Comparison of ENCODE assay signal across 9 cellular contexts in the genomic region with DNA sequence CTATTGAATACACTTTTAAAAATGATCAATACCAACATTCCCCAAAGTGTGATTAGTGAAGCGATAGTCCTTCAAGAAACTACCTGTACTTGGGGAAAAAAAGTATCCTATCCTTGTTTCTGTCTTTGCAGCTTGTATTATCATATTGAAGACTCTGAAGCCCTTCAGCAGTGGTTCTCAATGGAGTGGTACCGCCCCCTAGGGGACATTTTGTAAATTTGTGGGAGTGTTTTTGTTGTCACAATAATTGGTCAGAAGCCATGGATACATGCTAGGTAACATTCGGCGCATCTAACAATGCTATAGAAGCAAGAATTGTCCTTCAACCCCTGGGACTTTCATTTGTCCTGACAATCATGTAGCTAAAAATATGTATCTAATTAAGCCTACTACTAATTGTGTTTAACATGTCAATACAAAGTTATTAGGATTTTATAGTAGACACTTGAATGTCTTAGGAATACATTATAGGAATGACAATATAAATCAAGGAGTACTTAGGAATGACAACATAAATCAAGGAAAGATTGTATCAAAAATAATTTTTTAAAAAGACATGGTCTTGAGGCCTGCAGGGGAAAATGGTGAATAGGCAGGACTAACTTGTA. TPM values are rescaled to one million over a fixed set of nuclear protein-coding genes. Genes with fewer than 3 reads are reported as not detected.
A peak's percentile ranks its signal among the peaks of the same experiment; 100 is the strongest.
DNase-seq lines count a peak whose midpoint lies in the region; ATAC-seq and TF ChIP-seq lines count a peak whose summit lies in the region.
"Had no signal": no experiment of that assay in that cellular context is flagged by ENCODE, and none has a peak within 500 bp of the region (broad histone marks: within the 10 kb centered on the region; RNA-seq: fewer than 3 reads in every experiment).

No MANE protein-coding gene starts in this region.

- TF ChIP-seq CTCF in coronary artery (IDR thresholded peaks at IDR 0.05) (peak; percentile 14), mucosa of descending colon (IDR thresholded peaks at IDR 0.05) (no peak)

- no peaks in the 10 kb centered on the region for H3K4me1 ChIP-seq in mucosa of descending colon (ENCODE audit: low read depth)

- H3K9me3 ChIP-seq in mucosa of descending colon = peaks cover 12% of the 10 kb centered on the region

- DNase-seq in NCI-H1092 treated with DMSO at 0.1 percent for 48 hours (lab: John Stamatoyannopoulos, UW) = peak; percentile 26
- DNase-seq in NCI-H1092 (lab: John Stamatoyannopoulos, UW) = no peak
- peak; percentile 3 for DNase-seq in HuH-7 (ENCODE audit: low spot score)
- peak; percentile 80 for DNase-seq in SK-MEL-5 (ENCODE audit: low read depth, low spot score)
- DNase-seq in coronary artery (ENCODE audit: low spot score) = no peak
- peak in 1 of 3 donors; percentile 30 for DNase-seq in mucosa of descending colon

- H3K4me3 ChIP-seq in coronary artery (no peak overlapping the region), mucosa of descending colon (no peak overlapping the region)
- H3K4me3 ChIP-seq: BLaER1 treated with 17β-estradiol and CSF1 and Interleukin-3, amounts not matched to agents 10 nM and 100 nM had no signal

- intact Hi-C loops in mucosa of descending colon (cut with DNase I, micrococcal nuclease) = loop anchor here (5.0 to 10.0 kb wide), 2 partner anchors 148 to 150 kb away; no protein-coding TSS in a partner anchor

- in situ Hi-C loops in SK-MEL-5 (cut with HindIII; ENCODE audit: low pct_unique_long_range_greater_than_20kb, low sequenced_read_pairs) = no loop called here

- peak; percentile 71 for ATAC-seq in GM19438 (IDR thresholded peaks at IDR 0.05; ENCODE audit: low read depth, unreplicated experiment)
- ATAC-seq in mucosa of descending colon = peak; percentile 65
- no peak for ATAC-seq in GM18498 (IDR thresholded peaks at IDR 0.05; ENCODE audit: unreplicated experiment)

- H3K36me3 ChIP-seq in mucosa of descending colon (ENCODE audit: low read depth) = no peaks in the 10 kb centered on the region

- no peak overlapping the region for H3K27ac ChIP-seq in coronary artery
- H3K27ac ChIP-seq: BLaER1 treated with 17β-estradiol and CSF1 and Interleukin-3, amounts not matched to agents 10 nM and 100 nM had no signal

RNA-seq across cellular contexts. Expression of a gene that starts 53.7 kb away (rescaled TPM):
- 52.2 and 62.9 TPM in 2 replicates for total RNA-seq in SK-MEL-5 (2014; rRNA removed; shearing (Covaris generic))
- polyA plus RNA-seq in SK-MEL-5 (2015; cell fraction: cytosol; rRNA removed) = 45.0 and 61.0 TPM in 2 replicates
- polyA plus RNA-seq in SK-MEL-5 (2015; cell fraction: nucleus; rRNA removed) = 61.3 and 78.2 TPM in 2 replicates
- 10 to 100 TPM; 31.3 to 47.9 (median 36.5) TPM for total RNA-seq in mucosa of descending colon

Comparison
In these comparisons a context has a peak if more than half of its experiments do, and no peak if none do; other contexts are left out.
1. DNase-seq: peak in NCI-H1092 treated with DMSO at 0.1 percent for 48 hours (single experiment), HuH-7 (single experiment) and SK-MEL-5 (single experiment); none in NCI-H1092 (single experiment) and coronary artery (single experiment).